ENCODE assay signal across 1 cellular context in the genomic region with DNA sequence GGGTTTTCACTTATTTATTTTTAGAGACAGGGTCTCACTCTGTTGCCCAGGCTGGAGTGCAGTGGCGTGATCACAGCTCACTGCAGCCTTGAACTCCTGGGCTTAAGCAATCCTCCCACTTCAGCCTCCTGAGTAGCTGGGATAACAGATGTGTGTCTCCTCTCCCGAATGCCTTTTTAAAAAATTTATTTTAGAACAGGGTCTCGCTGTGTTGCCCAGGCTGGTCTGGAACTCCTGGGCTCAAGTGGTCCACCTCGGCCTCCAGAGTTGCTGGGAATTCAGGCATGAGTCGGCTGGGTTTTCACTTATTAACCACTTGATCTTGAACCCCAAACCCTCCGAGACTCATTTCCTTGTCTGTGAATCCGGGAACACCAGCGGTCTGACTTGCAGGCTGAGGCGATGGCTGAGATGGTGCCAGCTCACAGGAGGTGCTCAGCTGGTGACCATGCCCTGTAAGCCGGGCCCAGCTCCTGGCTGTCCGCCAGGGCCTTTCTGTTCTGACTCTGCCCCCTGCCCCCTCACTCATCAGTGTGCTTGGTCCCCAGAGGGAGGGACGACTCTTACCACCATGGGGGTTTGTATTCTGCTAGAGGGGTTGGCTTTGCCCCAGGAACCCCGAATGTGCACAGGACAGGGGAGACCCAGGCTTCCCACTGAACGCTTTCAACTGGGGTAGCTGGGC.
TF ChIP-seq lines count a peak whose summit lies in the region.

No MANE protein-coding gene starts in this region.

TF ChIP-seq in GM23338, 12 proteins besides CTCF, POLR2A, EP300 and RAD21:
- TF ChIP-seq ZNF114 (CRISPR knock-in tag; IDR thresholded peaks at IDR 0.05) = no peak
- no peak for TF ChIP-seq EZH2 (IDR thresholded peaks at IDR 0.05; ENCODE audit: low read depth, unreplicated experiment)
- TF ChIP-seq STAT1 (IDR thresholded peaks at IDR 0.05; ENCODE audit: unreplicated experiment) = no peak
- TF ChIP-seq ZNF462 (CRISPR knock-in tag; IDR thresholded peaks at IDR 0.05) = no peak
- TF ChIP-seq REST (IDR thresholded peaks at IDR 0.05; ENCODE audit: unreplicated experiment) = no peak
- no peak for TF ChIP-seq CREB1 (CRISPR knock-in tag; IDR thresholded peaks at IDR 0.05; ENCODE audit: low read depth)
- TF ChIP-seq ZNF331 (CRISPR knock-in tag; IDR thresholded peaks at IDR 0.05; ENCODE audit: low read depth) = no peak
- TF ChIP-seq NANOG (IDR thresholded peaks at IDR 0.05; ENCODE audit: borderline replicate concordance) = no peak
- no peak for TF ChIP-seq JUNB (IDR thresholded peaks at IDR 0.05; ENCODE audit: unreplicated experiment)
- TF ChIP-seq POLR2AphosphoS5 (IDR thresholded peaks at IDR 0.05; ENCODE audit: low read depth) = no peak
- no peak for TF ChIP-seq EZH2phosphoT487 (IDR thresholded peaks at IDR 0.05; ENCODE audit: unreplicated experiment)
- TF ChIP-seq, protein P1, sequence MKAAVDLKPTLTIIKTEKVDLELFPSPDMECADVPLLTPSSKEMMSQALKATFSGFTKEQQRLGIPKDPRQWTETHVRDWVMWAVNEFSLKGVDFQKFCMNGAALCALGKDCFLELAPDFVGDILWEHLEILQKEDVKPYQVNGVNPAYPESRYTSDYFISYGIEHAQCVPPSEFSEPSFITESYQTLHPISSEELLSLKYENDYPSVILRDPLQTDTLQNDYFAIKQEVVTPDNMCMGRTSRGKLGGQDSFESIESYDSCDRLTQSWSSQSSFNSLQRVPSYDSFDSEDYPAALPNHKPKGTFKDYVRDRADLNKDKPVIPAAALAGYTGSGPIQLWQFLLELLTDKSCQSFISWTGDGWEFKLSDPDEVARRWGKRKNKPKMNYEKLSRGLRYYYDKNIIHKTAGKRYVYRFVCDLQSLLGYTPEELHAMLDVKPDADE (IDR thresholded peaks at IDR 0.05) = no peak
